Comparison of ENCODE assay signal across 25 cellular contexts in genomic region chr2:200360364-200360763, GRCh38. TPM values are rescaled to one million over a fixed set of nuclear protein-coding genes. Genes with fewer than 3 reads are reported as not detected.
DNase-seq lines count a peak whose midpoint lies in the region; ATAC-seq, FAIRE-seq and TF ChIP-seq lines count a peak whose summit lies in the region.
"Had no signal": no experiment of that assay in that cellular context is flagged by ENCODE, and none has a peak within 500 bp of the region (broad histone marks: within the 10 kb centered on the region; RNA-seq: fewer than 3 reads in every experiment).

No MANE protein-coding gene starts in this region.

- no peak for TF ChIP-seq EP300 in HepG2 (IDR thresholded peaks at IDR 0.05; ENCODE audit: low read depth in 2 of 2, low read length in 2 of 2)
- TF ChIP-seq EP300 in HepG2 (CRISPR knock-in tag; IDR thresholded peaks at IDR 0.05; ENCODE audit: borderline replicate concordance): no peak

- H3K4me3 Mint-ChIP-seq in WTC11 (peak overlapping the region; percentile 22), progenitor cell of endocrine pancreas (ENCODE audit: low read depth) (peak overlapping the region; percentile 18)
- H3K4me3 Mint-ChIP-seq: activated T-cell treated with anti-CD3 and anti-CD28 coated beads, Interleukin-2, amount 50 U/mL, for 72 hours; CD4-positive, CD25-positive, alpha-beta regulatory T cell; central memory CD8-positive, alpha-beta T cell; naive B cell had no signal

- TF ChIP-seq POLR2A in HepG2 (IDR thresholded peaks at IDR 0.05; ENCODE audit: insufficient read depth in 1 of 2, low read depth in 2 of 2, low read length in 2 of 2) (no peak), right lobe of liver (IDR thresholded peaks at IDR 0.05) (no peak), esophagus squamous epithelium (IDR thresholded peaks at IDR 0.05) (no peak)

- TF ChIP-seq CTCF in HepG2 (CRISPR knock-in tag; IDR thresholded peaks at IDR 0.05): no peak
- no peak for TF ChIP-seq CTCF in right lobe of liver (IDR thresholded peaks at IDR 0.05)
- TF ChIP-seq CTCF in WTC11 (IDR thresholded peaks at IDR 0.05): no peak
- no peak for TF ChIP-seq CTCF in progenitor cell of endocrine pancreas (IDR thresholded peaks at IDR 0.05; ENCODE audit: unreplicated experiment)
- no peak for TF ChIP-seq CTCF in esophagus squamous epithelium (IDR thresholded peaks at IDR 0.05)

- H3K79me2 ChIP-seq in HepG2 (ENCODE audit: insufficient read depth, low read length): peaks cover 97% of the 10 kb centered on the region

- in situ Hi-C loops in HepG2 (cut with HindIII; ENCODE audit: extremely low pct_ligation_motif_present, low pct_unique_long_range_greater_than_20kb): no loop called here

- no peak overlapping the region for H3K4me2 ChIP-seq in HepG2 (ENCODE audit: low read depth, low read length)

- FAIRE-seq in HepG2 (lab: Jason Lieb, UNC): no peak
- FAIRE-seq: A204.1 had no signal

- BruUV-seq in HepG2 (replicated peaks; lab: Mats Ljungman, UMichigan): no TSS peak

- peaks cover 96% of the 10 kb centered on the region for H3K4me1 Mint-ChIP-seq in WTC11
- peaks cover 75% of the 10 kb centered on the region for H3K4me1 Mint-ChIP-seq in progenitor cell of endocrine pancreas (ENCODE audit: low read depth)
- H3K4me1 Mint-ChIP-seq: central memory CD8-positive, alpha-beta T cell; naive B cell had no signal

- H3K27ac ChIP-seq in HepG2 (ENCODE audit: extremely low read length, insufficient read depth, low read length) (no peak overlapping the region), right lobe of liver (no peak overlapping the region), caudate nucleus (ENCODE audit: low read depth, low read length) (no peak overlapping the region), esophagus squamous epithelium (no peak overlapping the region)
- H3K27ac ChIP-seq: neutrophil, prostate gland, RWPE1, SK-N-MC, stomach had no signal

- H3K9ac ChIP-seq in HepG2 (ENCODE audit: insufficient read depth, low read depth, low read length): no peak overlapping the region

- peaks cover 57% of the 10 kb centered on the region for H3K4me1 ChIP-seq in HepG2 (ENCODE audit: insufficient read depth, low read length)
- no peaks in the 10 kb centered on the region for H3K4me1 ChIP-seq in right lobe of liver
- peaks cover 0 to 39% (median 16%) of the 10 kb centered on the region in 3 donors for H3K4me1 ChIP-seq in esophagus squamous epithelium
- H3K4me1 ChIP-seq: prostate gland had no signal

- WGBS in HepG2 (ENCODE audit: low lambda C conversion rate): 95% methylated on average over 5 of the region's 5 CpGs
- 88% methylated on average over 3 of the region's 5 CpGs for WGBS in right lobe of liver (ENCODE audit: insufficient coverage, low coverage, low lambda C conversion rate, missing lambda C conversion rate)
- 90 to 97% methylated on average over 3 to 5 of the region's 5 CpGs for WGBS in esophagus squamous epithelium, 2 donors

- intact Hi-C loops in HepG2 (cut with micrococcal nuclease; ENCODE audit: unreplicated experiment): loop anchor here (10.0 kb wide), 1 partner anchor 376 kb away; no protein-coding TSS in a partner anchor
- intact Hi-C loops in right lobe of liver (cut with DNase I): no loop called here
- intact Hi-C loops in esophagus squamous epithelium (cut with DNase I): no loop called here

- DNase-seq in HepG2 (ENCODE audit: low spot score) (no peak), right lobe of liver (no peak), NCI-H526 treated with DMSO at 0.1 percent for 48 hours (lab: John Stamatoyannopoulos, UW) (peak; percentile 93), WTC11 (ENCODE audit: low spot score) (peak; percentile 47), progenitor cell of endocrine pancreas (ENCODE audit: low spot score, unreplicated experiment) (no peak), caudate nucleus (lab: John Stamatoyannopoulos, UW) (no peak), esophagus squamous epithelium (lab: John Stamatoyannopoulos, UW) (no peak), inferior parietal cortex (ENCODE audit: extremely low spot score) (no peak)
- DNase-seq: activated CD4-positive, alpha-beta T cell treated with anti-CD3 and anti-CD28 coated beads, Interleukin-2, amount 50 U/mL, for 4 hours; activated naive CD4-positive, alpha-beta T cell treated with Interleukin-2 at 50 U/mL for 16 hours; activated T-cell treated with anti-CD3 and anti-CD28 coated beads, Interleukin-2, amount 50 U/mL, for 72 hours; CD4-positive, CD25-positive, alpha-beta regulatory T cell; KBM-7; MG63; midbrain; naive B cell; NCI-H2171; NCI-H524 treated with DMSO at 0.1 percent for 48 hours; stomach had no signal

- H4K20me1 ChIP-seq in HepG2 (ENCODE audit: insufficient read depth, low read length): peaks cover 47% of the 10 kb centered on the region

- H3K9me3 Mint-ChIP-seq in WTC11 (no peaks in the 10 kb centered on the region), progenitor cell of endocrine pancreas (ENCODE audit: low read depth) (no peaks in the 10 kb centered on the region)
- H3K9me3 Mint-ChIP-seq: activated T-cell treated with anti-CD3 and anti-CD28 coated beads, Interleukin-2, amount 50 U/mL, for 72 hours; central memory CD8-positive, alpha-beta T cell; naive B cell had no signal

- 0 out of 2 replicates have a peak, but pooled peaks cover 2% of the 10 kb centered on the region for H3K36me3 Mint-ChIP-seq in WTC11
- H3K36me3 Mint-ChIP-seq in progenitor cell of endocrine pancreas (ENCODE audit: insufficient read depth): no peaks in the 10 kb centered on the region
- H3K36me3 Mint-ChIP-seq: CD4-positive, CD25-positive, alpha-beta regulatory T cell; naive B cell had no signal

- H3K27me3 ChIP-seq in HepG2 (ENCODE audit: control insufficient read depth in 1 of 2, insufficient read depth in 2 of 2, low read length in 2 of 2) (no peaks in the 10 kb centered on the region), right lobe of liver (no peaks in the 10 kb centered on the region), esophagus squamous epithelium (no peaks in the 10 kb centered on the region)
- H3K27me3 ChIP-seq: MG63, neutrophil, stomach had no signal

- H3K9me3 ChIP-seq in HepG2 (ENCODE audit: low read length) (no peaks in the 10 kb centered on the region), right lobe of liver (no peaks in the 10 kb centered on the region), esophagus squamous epithelium (no peaks in the 10 kb centered on the region)
- H3K9me3 ChIP-seq: MG63, neutrophil, prostate gland, stomach had no signal

- H3K36me3 ChIP-seq in HepG2 (replicated peaks in 1 of 2; ENCODE audit: control insufficient read depth in 1 of 2, insufficient read depth in 2 of 2, low read length in 2 of 2) (peaks cover 6 to 36% of the 10 kb centered on the region in 2 experiments; a peak in 4 of 5 replicates), right lobe of liver (no peaks in the 10 kb centered on the region), esophagus squamous epithelium (peaks cover 0 to 8% (median 0%) of the 10 kb centered on the region in 3 donors)
- H3K36me3 ChIP-seq: MG63, neutrophil, prostate gland, stomach had no signal

- H3K27ac Mint-ChIP-seq in WTC11 (peak overlapping the region; percentile 93), progenitor cell of endocrine pancreas (peak overlapping the region; percentile 54)
- H3K27ac Mint-ChIP-seq: activated T-cell treated with anti-CD3 and anti-CD28 coated beads, Interleukin-2, amount 50 U/mL, for 72 hours; naive B cell had no signal

- TF ChIP-seq RAD21 in HepG2 (CRISPR knock-in tag; IDR thresholded peaks at IDR 0.05): no peak

- no peak overlapping the region for H2AFZ ChIP-seq in HepG2 (ENCODE audit: low read length)

- ATAC-seq in HepG2 (no peak), right lobe of liver (no peak), WTC11 (peak; percentile 43)
- ATAC-seq: activated T-cell treated with anti-CD3 and anti-CD28 coated beads, Interleukin-2, amount 50 U/mL, for 72 hours had no signal

- POLR2A ChIA-PET in HepG2 (lab: Yijun Ruan, JAX) (no interaction called here), WTC11 (lab: Charles Lee) (interaction anchor here (0.6 kb wide), 1 partner anchor 51 kb away, joined by 3 read pairs; no protein-coding TSS in a partner anchor)

- no peak overlapping the region for H3K4me3 ChIP-seq in HepG2 (replicated peaks in 1 of 3; ENCODE audit: insufficient read depth in 1 of 3, low read depth in 2 of 3, low read length in 3 of 3)
- no peak overlapping the region for H3K4me3 ChIP-seq in right lobe of liver
- H3K4me3 ChIP-seq in esophagus squamous epithelium: no peak overlapping the region
- H3K4me3 ChIP-seq: MG63, prostate gland, SK-N-MC, stomach had no signal

- CTCF ChIA-PET in HepG2 (lab: Yijun Ruan, JAX; ENCODE audit: low intra/inter-chr PET ratio, low total read pairs): no interaction called here
- CTCF ChIA-PET in WTC11 (lab: Charles Lee): no interaction called here

- H3K27me3 Mint-ChIP-seq in WTC11 (ENCODE audit: low read depth) (no peaks in the 10 kb centered on the region), progenitor cell of endocrine pancreas (no peaks in the 10 kb centered on the region)
- H3K27me3 Mint-ChIP-seq: CD4-positive, CD25-positive, alpha-beta regulatory T cell; central memory CD8-positive, alpha-beta T cell had no signal

RNA-seq across cellular contexts. Expression of gene SPATS2L, which starts 53.9 kb away (rescaled TPM):
- total RNA-seq in HepG2 (2016; rRNA removed; fragmentation: Illumina TruSeq; extraction: Trizol) (154 and 165 TPM in 2 replicates), right lobe of liver (100 to 1,000 TPM in 1 of 6 experiments, 10 to 100 TPM in 5; 60.7 to 109 (median 72.9) TPM), WTC11 (2021) (103 to 112 TPM (median 111 TPM) in 3 replicates), progenitor cell of endocrine pancreas (110 and 121 TPM in 2 replicates), esophagus squamous epithelium (10 to 100 TPM; 53.2 to 91.9 (median 68.3) TPM)
- 81.5 and 81.6 TPM in 2 replicates for total RNA-seq in HepG2 (2016; cell fraction: cytosol; rRNA removed; fragmentation: Illumina TruSeq; extraction: Trizol; ENCODE audit: low read depth)
- 151 and 153 TPM in 2 replicates for total RNA-seq in HepG2 (2016; cell fraction: insoluble cytoplasmic fraction; rRNA removed; fragmentation: Illumina TruSeq; extraction: Trizol)
- total RNA-seq in HepG2 (2016; cell fraction: membrane; rRNA removed; fragmentation: Illumina TruSeq; extraction: Trizol): 160 and 169 TPM in 2 replicates
- 110 and 114 TPM in 2 replicates for total RNA-seq in HepG2 (2016; cell fraction: nucleus; rRNA removed; fragmentation: Illumina TruSeq; extraction: Trizol)
- 180 and 212 TPM in 2 replicates for polyA plus RNA-seq in HepG2 (2011; rRNA removed)
- polyA plus RNA-seq in HepG2 (2011; cell fraction: cytosol; rRNA removed): 161 and 177 TPM in 2 replicates
- polyA plus RNA-seq in HepG2 (2011; cell fraction: nucleus; rRNA removed): 71.8 and 89.4 TPM in 2 replicates
- polyA plus RNA-seq in HepG2 (2012): 134 and 184 TPM in 2 replicates
- 102 and 115 TPM in 2 replicates for polyA plus RNA-seq in HepG2 (2016; cell fraction: cytosol; fragmentation: Illumina TruSeq; extraction: Trizol; ENCODE audit: low read depth)
- polyA plus RNA-seq in HepG2 (2016; cell fraction: insoluble cytoplasmic fraction; fragmentation: Illumina TruSeq; extraction: Trizol; ENCODE audit: low read depth): 213 and 235 TPM in 2 replicates
- 179 and 180 TPM in 2 replicates for polyA plus RNA-seq in HepG2 (2016; cell fraction: membrane; fragmentation: Illumina TruSeq; extraction: Trizol; ENCODE audit: low read depth)
- polyA plus RNA-seq in HepG2 (2016; cell fraction: nucleus; fragmentation: Illumina TruSeq; extraction: Trizol; ENCODE audit: insufficient read depth, low read depth): 145 and 148 TPM in 2 replicates
- polyA minus RNA-seq in HepG2 (2011; rRNA and poly(A)+ RNA removed; ENCODE audit: low replicate concordance): 28.4 and 78.1 TPM in 2 replicates
- 121 and 126 TPM in 2 replicates for polyA minus RNA-seq in HepG2 (2011; cell fraction: cytosol; rRNA and poly(A)+ RNA removed)
- 287 and 295 TPM in 2 replicates for polyA minus RNA-seq in HepG2 (2011; cell fraction: nucleus; rRNA and poly(A)+ RNA removed)

Comparison
In these comparisons a context has a peak if more than half of its experiments do, and no peak if none do; other contexts are left out.
1. DNase-seq: peak in NCI-H526 treated with DMSO at 0.1 percent for 48 hours (single experiment) and WTC11 (single experiment); none in HepG2 (single experiment), right lobe of liver (0 of 3), progenitor cell of endocrine pancreas (single experiment), caudate nucleus (0 of 61), esophagus squamous epithelium (single experiment) and inferior parietal cortex (single experiment).
2. Of the 50 proteins assayed by ChIP-seq in both HepG2 and WTC11: peak only in HepG2: none; only in WTC11: MAX; in both: none; in neither: 49.